Comparison of ENCODE assay signal across 23 cellular contexts in the genomic region with DNA sequence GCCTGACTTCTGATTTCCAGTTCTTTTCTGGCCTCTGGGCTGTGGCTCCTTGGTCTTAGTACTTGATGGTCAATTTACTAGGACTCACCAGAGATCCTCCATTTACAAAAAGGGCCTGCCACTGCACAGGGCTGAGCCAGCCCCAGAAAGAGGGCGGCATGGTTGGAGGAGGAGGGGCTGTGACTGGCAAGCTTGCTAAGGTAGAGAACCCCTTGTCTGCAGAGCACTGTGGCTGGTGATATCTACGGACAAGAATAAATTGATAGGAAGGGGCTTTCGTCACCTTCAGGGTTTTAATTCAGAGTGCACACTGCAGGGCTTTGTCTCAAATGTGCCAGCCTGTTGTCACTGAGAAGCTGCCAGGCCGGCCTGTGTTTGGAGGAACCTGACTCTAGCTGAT.
"Had no signal": no experiment of that assay in that cellular context is flagged by ENCODE, and none has a peak within 500 bp of the region (broad histone marks: within the 10 kb centered on the region; RNA-seq: fewer than 3 reads in every experiment).

No MANE protein-coding gene starts in this region.

- H3K4me3 Mint-ChIP-seq: activated CD4-positive, alpha-beta memory T cell treated with anti-CD3 and anti-CD28 coated beads for 36 hours; activated naive CD4-positive, alpha-beta T cell treated with anti-CD3 and anti-CD28 coated beads, Interleukin-2, amount 10 ng/mL, durations not matched to agents 7 days and 5 days; activated naive CD8-positive, alpha-beta T cell treated with anti-CD3 and anti-CD28 coated beads for 36 hours; activated T-helper 17 cell treated with anti-CD3 and anti-CD28 coated beads, Interleukin-2, amount 50 U/mL, for 72 hours; IgD-negative memory B cell; WTC11 had no signal

- ATAC-seq: WTC11 had no signal

- H3K27me3 ChIP-seq: brain microvascular endothelial cell, cardiac muscle cell, SJSA1 had no signal

- H3K27ac Mint-ChIP-seq: activated CD4-positive, alpha-beta memory T cell treated with anti-CD3 and anti-CD28 coated beads for 36 hours; activated naive CD4-positive, alpha-beta T cell treated with anti-CD3 and anti-CD28 coated beads, Interleukin-2, amount 10 ng/mL, durations not matched to agents 7 days and 5 days; IgD-negative memory B cell; WTC11 had no signal

- H3K27me3 Mint-ChIP-seq: activated CD4-positive, alpha-beta memory T cell treated with anti-CD3 and anti-CD28 coated beads for 36 hours; activated naive CD4-positive, alpha-beta T cell treated with anti-CD3 and anti-CD28 coated beads, Interleukin-2, amount 10 ng/mL, durations not matched to agents 7 days and 5 days; activated naive CD8-positive, alpha-beta T cell treated with anti-CD3 and anti-CD28 coated beads for 36 hours; activated T-helper 17 cell treated with anti-CD3 and anti-CD28 coated beads, Interleukin-2, amount 50 U/mL, for 72 hours; IgD-negative memory B cell had no signal

- H3K36me3 Mint-ChIP-seq: activated CD4-positive, alpha-beta memory T cell treated with anti-CD3 and anti-CD28 coated beads for 36 hours; activated naive CD8-positive, alpha-beta T cell treated with anti-CD3 and anti-CD28 coated beads for 36 hours; IgD-negative memory B cell; WTC11 had no signal

- H3K4me3 ChIP-seq: cardiac muscle cell, SJSA1 had no signal

- DNase-seq: activated CD4-positive, alpha-beta memory T cell treated with anti-CD3 and anti-CD28 coated beads for 36 hours; activated CD4-positive, alpha-beta T cell treated with anti-CD3 and anti-CD28 coated beads for 48 hours; activated CD4-positive, CD25-positive, alpha-beta regulatory T cell treated with anti-CD3 and anti-CD28 coated beads, Interleukin-2, amount 50 U/mL, for 72 hours; activated naive CD4-positive, alpha-beta T cell treated with anti-CD3 and anti-CD28 coated beads, Interleukin-2, amount 10 ng/mL, durations not matched to agents 7 days and 5 days; activated naive CD8-positive, alpha-beta T cell treated with anti-CD3 and anti-CD28 coated beads for 36 hours; activated T-cell treated with anti-CD3 and anti-CD28 coated beads for 4 hours; activated T-cell treated with anti-CD3 and anti-CD28 coated beads, Interleukin-2, amount 50 U/mL, for 48 hours; brain microvascular endothelial cell; KG1; NCI-H1048; NCI-H2029; NCI-H2107; NCI-H2171 treated with DMSO at 0.1 percent for 48 hours; NCI-H226; NCI-H510A; NCI-H82; SHP77; T-helper 2 cell had no signal

- H3K36me3 ChIP-seq: brain microvascular endothelial cell, cardiac muscle cell had no signal

- H3K9me3 Mint-ChIP-seq: activated CD4-positive, alpha-beta memory T cell treated with anti-CD3 and anti-CD28 coated beads for 36 hours; activated naive CD4-positive, alpha-beta T cell treated with anti-CD3 and anti-CD28 coated beads, Interleukin-2, amount 10 ng/mL, durations not matched to agents 7 days and 5 days; activated naive CD8-positive, alpha-beta T cell treated with anti-CD3 and anti-CD28 coated beads for 36 hours; activated T-helper 17 cell treated with anti-CD3 and anti-CD28 coated beads, Interleukin-2, amount 50 U/mL, for 72 hours; IgD-negative memory B cell; WTC11 had no signal

- H3K27ac ChIP-seq: brain microvascular endothelial cell, cardiac muscle cell, SJSA1 had no signal
